Comparison of ENCODE assay signal across 10 cellular contexts in genomic region chr2:13193075-13193474, GRCh38.
DNase-seq lines count a peak whose midpoint lies in the region; ATAC-seq, FAIRE-seq and TF ChIP-seq lines count a peak whose summit lies in the region.
"Had no signal": no experiment of that assay in that cellular context is flagged by ENCODE, and none has a peak within 500 bp of the region (broad histone marks: within the 10 kb centered on the region; RNA-seq: fewer than 3 reads in every experiment).

No MANE protein-coding gene starts in this region.

- no peaks in the 10 kb centered on the region for H3K4me1 ChIP-seq in smooth muscle cell (ENCODE audit: low read depth)

- FAIRE-seq in H54 (lab: Jason Lieb, UNC), result no peak

- no peak overlapping the region for H3K4me3 ChIP-seq in smooth muscle cell

- ATAC-seq in HG02884 (IDR thresholded peaks at IDR 0.05; ENCODE audit: unreplicated experiment) (peak; percentile 81), memory B cell (ENCODE audit: low read depth) (peak; percentile 32)

- H3K4me2 ChIP-seq in smooth muscle cell, result no peak overlapping the region

- H3F3A ChIP-seq in smooth muscle cell (ENCODE audit: low read depth), result no peaks in the 10 kb centered on the region

- peaks cover 3% of the 10 kb centered on the region for H3K27me3 Mint-ChIP-seq in memory B cell

- H3K9me3 Mint-ChIP-seq in memory B cell, result no peaks in the 10 kb centered on the region
- H3K9me3 Mint-ChIP-seq: activated naive CD4-positive, alpha-beta T cell treated with anti-CD3 and anti-CD28 coated beads, Interleukin-2, amount 50 U/mL, for 72 hours had no signal

- no peaks in the 10 kb centered on the region for H4K20me1 ChIP-seq in smooth muscle cell (ENCODE audit: low read depth)

- no peak overlapping the region for H3K27ac Mint-ChIP-seq in memory B cell
- H3K27ac Mint-ChIP-seq: activated naive CD4-positive, alpha-beta T cell treated with anti-CD3 and anti-CD28 coated beads, Interleukin-2, amount 50 U/mL, for 72 hours had no signal

- no peak overlapping the region for H2AFZ ChIP-seq in smooth muscle cell (ENCODE audit: low read depth)

- TF ChIP-seq POLR2A in H54 (IDR thresholded peaks at IDR 0.05; ENCODE audit: low read depth, low read length), result no peak

- TF ChIP-seq CTCF in GM20000 (IDR thresholded peaks at IDR 0.05; ENCODE audit: extremely low read depth, missing control alignments), result no peak
- no peak for TF ChIP-seq CTCF in smooth muscle cell (IDR thresholded peaks at IDR 0.05; ENCODE audit: borderline replicate concordance, insufficient read depth, poor library complexity, severe bottlenecking)

- H3K4me3 Mint-ChIP-seq in memory B cell, result no peak overlapping the region

- no peaks in the 10 kb centered on the region for H3K27me3 ChIP-seq in smooth muscle cell (ENCODE audit: low read depth)

- no peaks in the 10 kb centered on the region for H3K36me3 ChIP-seq in smooth muscle cell (ENCODE audit: low read depth)

- H3K4me1 Mint-ChIP-seq in memory B cell, result no peaks in the 10 kb centered on the region

- H3K27ac ChIP-seq in smooth muscle cell (ENCODE audit: low read depth), result no peak overlapping the region

- no peak overlapping the region for H3K9ac ChIP-seq in smooth muscle cell (ENCODE audit: low read depth)

- 73% methylated on average over 4 of the region's 4 CpGs for WGBS in smooth muscle cell (ENCODE audit: low lambda C conversion rate)

- H3K9me3 ChIP-seq in smooth muscle cell (replicated peaks; ENCODE audit: low read depth), result no peaks in the 10 kb centered on the region

- no peaks in the 10 kb centered on the region for H3K79me2 ChIP-seq in smooth muscle cell (ENCODE audit: low read depth)

- DNase-seq in NCI-H2171 treated with DMSO at 0.1 percent for 48 hours (lab: John Stamatoyannopoulos, UW), result peak; percentile 47
- no peak for DNase-seq in NCI-H2171 (lab: John Stamatoyannopoulos, UW)
- DNase-seq in NCI-H510A (lab: John Stamatoyannopoulos, UW), result peak; percentile 1
- DNase-seq in memory B cell (ENCODE audit: low spot score in 2 of 2), result no peak
- no peak for DNase-seq in H54 (ENCODE audit: insufficient read length, low spot score)
- no peak for DNase-seq in GM20000 (ENCODE audit: low spot score)
- DNase-seq in smooth muscle cell (lab: John Stamatoyannopoulos, UW; ENCODE audit: unreplicated experiment), result no peak
- DNase-seq: RPMI8226 had no signal

- no peaks in the 10 kb centered on the region for H3K36me3 Mint-ChIP-seq in memory B cell
- H3K36me3 Mint-ChIP-seq: activated naive CD4-positive, alpha-beta T cell treated with anti-CD3 and anti-CD28 coated beads, Interleukin-2, amount 50 U/mL, for 72 hours had no signal

Comparison
In these comparisons a context has a peak if more than half of its experiments do, and no peak if none do; other contexts are left out.
1. DNase-seq: peak in NCI-H2171 treated with DMSO at 0.1 percent for 48 hours (single experiment) and NCI-H510A (single experiment); none in NCI-H2171 (single experiment), memory B cell (0 of 2), H54 (single experiment), GM20000 (single experiment) and smooth muscle cell (single experiment).